Comparison of ENCODE assay signal across 37 cellular contexts in genomic region chr17:5264930-5265329, GRCh38. TPM values are rescaled to one million over a fixed set of nuclear protein-coding genes. Genes with fewer than 3 reads are reported as not detected.
"Had no signal": no experiment of that assay in that cellular context is flagged by ENCODE, and none has a peak within 500 bp of the region (broad histone marks: within the 10 kb centered on the region; RNA-seq: fewer than 3 reads in every experiment).

No MANE protein-coding gene starts in this region.

- H3K4me2 ChIP-seq: smooth muscle cell had no signal

- H3K9me3 ChIP-seq: ascending aorta, colonic mucosa, esophagus squamous epithelium, neutrophil, ovary, sigmoid colon, thyroid gland, upper lobe of left lung had no signal

- H3K36me3 ChIP-seq: ascending aorta, cardiac muscle cell, colonic mucosa, esophagus squamous epithelium, left ventricle myocardium inferior, neutrophil, ovary, sigmoid colon, thyroid gland, upper lobe of left lung, WERI-Rb-1 had no signal

- H3K4me3 ChIP-seq: ascending aorta, cardiac muscle cell, colonic mucosa, esophagus squamous epithelium, left ventricle myocardium inferior, lung, ovary, sigmoid colon, smooth muscle cell, thyroid gland, upper lobe of left lung had no signal

- DNase-seq: activated CD4-positive, alpha-beta T cell treated with anti-CD3 and anti-CD28 coated beads for 48 hours; activated CD4-positive, alpha-beta T cell treated with anti-CD3 and anti-CD28 coated beads, Interleukin-2, amount 50 U/mL, for 48 hours; activated CD8-positive, alpha-beta memory T cell treated with anti-CD3 and anti-CD28 coated beads for 24 hours; activated effector memory CD4-positive, alpha-beta T cell treated with anti-CD3 and anti-CD28 coated beads, Interleukin-2, amount 50 U/mL, for 16 hours; activated naive CD4-positive, alpha-beta T cell treated with anti-CD3 and anti-CD28 coated beads for 36 hours; activated naive CD8-positive, alpha-beta T cell treated with anti-CD3 and anti-CD28 coated beads, Interleukin-2, amount 10 ng/mL, durations not matched to agents 7 days and 5 days; activated T-cell treated with anti-CD3 and anti-CD28 coated beads, Interleukin-2, amount 50 U/mL, for 1 hour; cerebellar nuclear complex; colonic mucosa; effector CD8-positive, alpha-beta T cell; esophagus squamous epithelium; foreskin melanocyte; left ventricle myocardium inferior; mesendoderm; nephron progenitor cell; ovary; sigmoid colon; stimulated activated CD4-positive, alpha-beta T cell treated with anti-CD3 and anti-CD28 coated beads, Interleukin-1b, Interleukin-23, amount 100 ng/mL, for 48 hours; stimulated activated CD4-positive, alpha-beta T cell treated with anti-CD3 and anti-CD28 coated beads, Interleukin-4, amount 100 ng/mL, for 4 hours; stimulated activated CD8-positive, alpha-beta memory T cell treated with anti-CD3 and anti-CD28 coated beads, Interleukin-4, amount 100 ng/mL, for 48 hours; stimulated activated naive CD8-positive, alpha-beta T cell treated with anti-CD3 and anti-CD28 coated beads, Interleukin-15, amount 100 ng/mL, for 72 hours; substantia nigra; thyroid gland; upper lobe of left lung; WERI-Rb-1 had no signal

- H3K27ac ChIP-seq: ascending aorta, cardiac muscle cell, colonic mucosa, epithelial cell of prostate, esophagus squamous epithelium, left ventricle myocardium inferior, neutrophil, ovary, sigmoid colon, thyroid gland, upper lobe of left lung, WERI-Rb-1 had no signal

- ATAC-seq: activated CD4-positive, CD25-positive, alpha-beta regulatory T cell treated with anti-CD3 and anti-CD28 coated beads, Interleukin-2, amount 50 U/mL, for 24 hours; stimulated activated memory B cell treated with anti-CD40 and anti-IgM and Interleukin-4, amounts not matched to agents 10 μg/mL and 1 μg/mL and 100 μg/mL, for 72 hours; stimulated activated naive CD8-positive, alpha-beta T cell treated with anti-CD3 and anti-CD28 coated beads, Interleukin-15, amount 100 ng/mL, for 72 hours had no signal

- H3K27me3 ChIP-seq: ascending aorta, cardiac muscle cell, colonic mucosa, esophagus squamous epithelium, neutrophil, ovary, sigmoid colon, thyroid gland, upper lobe of left lung had no signal

- H3K4me1 ChIP-seq: ascending aorta, colonic mucosa, esophagus squamous epithelium, left ventricle myocardium inferior, sigmoid colon, thyroid gland, upper lobe of left lung had no signal

RNA-seq across cellular contexts. Expression of gene SCIMP, which starts 30.3 kb away (rescaled TPM):
- total RNA-seq: activated naive CD4-positive, alpha-beta T cell treated with anti-CD3 and anti-CD28 coated beads for 36 hours; activated T-helper 1 cell treated with anti-CD3 and anti-CD28 coated beads, Interleukin-12 subunit alpha, Interleukin-12 subunit beta, Interleukin-2, Interleukin-4 antibody, amounts not matched to agents 30 ng/mL and 10 ng/mL and 1 ng/mL, durations not matched to agents 14 hours and 24 hours and 36 hours; cardiac muscle cell; dermis microvascular lymphatic vessel endothelial cell; progenitor cell of endocrine pancreas; renal cortical epithelial cell; smooth muscle cell had no signal
